ENCODE assay signal across 8 cellular contexts in the genomic region with DNA sequence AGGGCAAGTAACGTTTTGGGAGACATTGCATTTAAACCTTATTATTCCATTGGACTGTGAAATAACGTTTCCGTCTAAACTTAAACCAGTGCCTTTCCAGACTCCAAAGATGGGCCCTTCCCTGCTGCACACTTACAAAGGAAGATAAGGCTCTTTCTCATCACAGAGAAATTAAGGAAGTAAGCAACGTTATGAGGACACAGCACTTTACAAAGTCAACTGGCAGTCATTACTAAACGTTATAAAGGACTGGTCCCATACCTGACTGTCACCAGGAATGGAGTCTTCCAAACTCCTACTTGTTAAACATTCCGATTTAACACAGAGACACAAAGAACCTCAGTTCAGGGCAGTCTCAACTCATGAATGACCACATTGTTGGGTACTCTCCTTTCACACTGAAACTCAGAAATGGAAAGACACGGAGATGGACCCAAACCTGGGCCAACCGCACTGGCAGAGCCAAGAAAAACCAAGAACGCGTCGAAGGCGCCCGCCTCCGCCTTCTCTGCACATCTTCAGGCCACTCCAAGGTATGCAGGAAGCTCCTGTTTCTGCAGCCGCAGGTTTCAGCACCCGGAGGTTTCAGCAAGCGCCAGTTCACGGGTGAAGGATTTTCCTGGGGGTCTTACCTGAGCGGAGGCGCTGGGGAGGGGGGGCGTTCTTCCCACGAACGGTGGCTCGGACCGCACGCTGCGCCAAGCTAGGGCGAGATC. TPM values are rescaled to one million over a fixed set of nuclear protein-coding genes. Genes with fewer than 3 reads are reported as not detected.
A peak's percentile ranks its signal among the peaks of the same experiment; 100 is the strongest.
DNase-seq lines count a peak whose midpoint lies in the region; ATAC-seq and TF ChIP-seq lines count a peak whose summit lies in the region.

No MANE protein-coding gene starts in this region.

- H3K27me3 ChIP-seq in Caco-2 (replicated peaks; ENCODE audit: control insufficient read depth, insufficient read depth, low read length): no peaks in the 10 kb centered on the region
- H3K27me3 ChIP-seq in mesendoderm (ENCODE audit: insufficient read depth, low read length, poor library complexity): no peaks in the 10 kb centered on the region
- H3K27me3 ChIP-seq in transverse colon: no peaks in the 10 kb centered on the region

- DNase-seq in Caco-2: peak in 1 of 2 experiments; percentile 57
- peak; percentile 44 for DNase-seq in SKM-1 (lab: John Stamatoyannopoulos, UW; ENCODE audit: unreplicated experiment)
- DNase-seq in effector CD8-positive, alpha-beta T cell (lab: John Stamatoyannopoulos, UW): peak; percentile 37
- DNase-seq in mesendoderm: peak; percentile 85
- DNase-seq in transverse colon: no peak
- DNase-seq in sciatic nerve (ENCODE audit: low spot score): no peak

- no peaks in the 10 kb centered on the region for H3K27me3 Mint-ChIP-seq in Caco-2 (ENCODE audit: insufficient read depth, unreplicated experiment)

- H2BK5ac ChIP-seq in mesendoderm (ENCODE audit: low read length): no peak overlapping the region

- peaks cover 11% of the 10 kb centered on the region for H3K36me3 Mint-ChIP-seq in Caco-2 (ENCODE audit: insufficient read depth, unreplicated experiment)

- in situ Hi-C loops in transverse colon (cut with MboI; ENCODE audit: low pct_ligation_motif_present in 1 of 4, low pct_unique_long_range_greater_than_20kb in 1 of 4, low sequenced_read_pairs in 3 of 4): no loop called here

- H3K36me3 ChIP-seq in Caco-2 (ENCODE audit: control insufficient read depth, insufficient read depth, low read length) (no peaks in the 10 kb centered on the region), mesendoderm (ENCODE audit: control insufficient read depth, insufficient read depth, low read length) (no peaks in the 10 kb centered on the region), transverse colon (no peaks in the 10 kb centered on the region)

- no TSS peak for BruUV-seq in Caco-2 (replicated peaks; lab: Mats Ljungman, UMichigan)

- no peak for TF ChIP-seq EP300 in transverse colon (IDR thresholded peaks at IDR 0.05; ENCODE audit: low read depth)

- peak overlapping the region; percentile 51 for H3K56ac ChIP-seq in mesendoderm (ENCODE audit: low read length)

- H3K18ac ChIP-seq in mesendoderm (ENCODE audit: low read length): no peak overlapping the region

- no peak for TF ChIP-seq CTCF in Caco-2 (IDR thresholded peaks at IDR 0.05; ENCODE audit: insufficient read depth in 1 of 2, low read depth in 1 of 2, low read length in 1 of 2, severe bottlenecking in 1 of 2, unreplicated experiment in 1 of 2)
- TF ChIP-seq CTCF in transverse colon (IDR thresholded peaks at IDR 0.05): no peak

- H3K4me3 Mint-ChIP-seq in Caco-2 (ENCODE audit: unreplicated experiment): peak overlapping the region; percentile 95

- no peak overlapping the region for H2AK5ac ChIP-seq in mesendoderm (ENCODE audit: low read length)

- H3K9me3 Mint-ChIP-seq in Caco-2 (ENCODE audit: unreplicated experiment): no peaks in the 10 kb centered on the region

- H3K79me2 ChIP-seq in mesendoderm (ENCODE audit: control insufficient read depth, insufficient read depth, low read length): peaks cover 23% of the 10 kb centered on the region

- H3K27ac ChIP-seq in mesendoderm (ENCODE audit: low read depth, low read length): peak overlapping the region; percentile 86
- peak overlapping the region; percentile 88 to 96 (median 94) for H3K27ac ChIP-seq in transverse colon

- no peak overlapping the region for H2BK120ac ChIP-seq in mesendoderm (ENCODE audit: low read depth, low read length)

- peak overlapping the region; percentile 54 for H3K9ac ChIP-seq in mesendoderm (ENCODE audit: low read length)

- ATAC-seq in GM19452 (IDR thresholded peaks at IDR 0.05; ENCODE audit: unreplicated experiment): peak; percentile 2
- ATAC-seq in HG03460 (IDR thresholded peaks at IDR 0.05; ENCODE audit: unreplicated experiment): peak; percentile 9
- no peak for ATAC-seq in sciatic nerve

- no peak for TF ChIP-seq POLR2A in transverse colon (IDR thresholded peaks at IDR 0.05)

- H3K79me1 ChIP-seq in mesendoderm (ENCODE audit: low read length): peaks cover 8% of the 10 kb centered on the region

- peaks cover 15% of the 10 kb centered on the region for H3K4me1 Mint-ChIP-seq in Caco-2 (ENCODE audit: low read depth, unreplicated experiment)

- CTCF ChIA-PET in Caco-2 (lab: Charles Lee): no interaction called here

- H4K8ac ChIP-seq in mesendoderm (ENCODE audit: low read depth, low read length): no peak overlapping the region

- H3K4me3 ChIP-seq in Caco-2 (ENCODE audit: low read depth, low read length): peak overlapping the region; percentile 62
- peak overlapping the region; percentile 86 for H3K4me3 ChIP-seq in mesendoderm (ENCODE audit: low read length)
- peak overlapping the region; percentile 95 to 98 (median 96) for H3K4me3 ChIP-seq in transverse colon

- no CpG with 5 or more reads among the region's 28 CpGs for WGBS in mesendoderm (ENCODE audit: extremely low coverage, insufficient coverage, low lambda C conversion rate)
- WGBS in transverse colon (ENCODE audit: low coverage in 1 of 2), 2 donors: 1 to 9% methylated on average over 7 to 23 of the region's 28 CpGs

- no peak overlapping the region for H3K23ac ChIP-seq in mesendoderm (ENCODE audit: low read length)

- H2BK15ac ChIP-seq in mesendoderm (replicated peaks; ENCODE audit: low read depth): no peak overlapping the region

- POLR2A ChIA-PET in Caco-2 (lab: Charles Lee): interaction anchor here (0.8 to 1.4 kb wide), 3 partner anchors 64 to 270 kb away, joined by 5 to 9 read pairs (median 6); partner anchors contain the start of gene HADH

- no peaks in the 10 kb centered on the region for H3K9me3 ChIP-seq in Caco-2
- no peaks in the 10 kb centered on the region for H3K9me3 ChIP-seq in transverse colon

- no peak overlapping the region for H3K4ac ChIP-seq in mesendoderm (ENCODE audit: low read depth, low read length)

- H3K4me1 ChIP-seq in Caco-2: 0 out of 2 replicates have a peak, but pooled peaks cover 5% of the 10 kb centered on the region
- H3K4me1 ChIP-seq in mesendoderm (ENCODE audit: control insufficient read depth, low read depth, low read length): peaks cover 3% of the 10 kb centered on the region
- H3K4me1 ChIP-seq in transverse colon: peaks cover 0 to 19% (median 15%) of the 10 kb centered on the region in 4 donors

- intact Hi-C loops in Caco-2 (cut with micrococcal nuclease; ENCODE audit: unreplicated experiment): no loop called here
- intact Hi-C loops in transverse colon (cut with DNase I; ENCODE audit: low total_unique reads): no loop called here
- intact Hi-C loops in sciatic nerve (cut with DNase I): no loop called here

- no peak overlapping the region for H4K5ac ChIP-seq in mesendoderm (ENCODE audit: low read length)

- peak overlapping the region; percentile 87 for H3K27ac Mint-ChIP-seq in Caco-2 (ENCODE audit: unreplicated experiment)

- peak overlapping the region; percentile 72 for H3K4me2 ChIP-seq in mesendoderm (ENCODE audit: low read length)

RNA-seq across cellular contexts. Expression of gene PAPSS1, which starts 0.7 kb away (rescaled TPM):
- 60.1 and 66.1 TPM in 2 replicates for total RNA-seq in Caco-2 (2022)
- polyA plus RNA-seq in mesendoderm (2013, experiment 1 of 2): 35.1 TPM
- 41.9 TPM for polyA plus RNA-seq in mesendoderm (2013, experiment 2 of 2)
- 10 to 100 TPM in 3 of 4 donors, 1 to 10 TPM in 1; 7.5 to 23.3 (median 16.8) TPM for total RNA-seq in transverse colon
- total RNA-seq in sciatic nerve: 52.9 TPM

Comparison
In these comparisons a context has a peak if more than half of its experiments do, and no peak if none do; other contexts are left out.
1. DNase-seq: peak in SKM-1 (single experiment), effector CD8-positive, alpha-beta T cell (single experiment) and mesendoderm (single experiment); none in transverse colon (single experiment) and sciatic nerve (single experiment).
2. Peak in every context shown above with its lines, with median percentiles within 50 percentile points of each other: H3K4me3 ChIP-seq.